In the genomic region with DNA sequence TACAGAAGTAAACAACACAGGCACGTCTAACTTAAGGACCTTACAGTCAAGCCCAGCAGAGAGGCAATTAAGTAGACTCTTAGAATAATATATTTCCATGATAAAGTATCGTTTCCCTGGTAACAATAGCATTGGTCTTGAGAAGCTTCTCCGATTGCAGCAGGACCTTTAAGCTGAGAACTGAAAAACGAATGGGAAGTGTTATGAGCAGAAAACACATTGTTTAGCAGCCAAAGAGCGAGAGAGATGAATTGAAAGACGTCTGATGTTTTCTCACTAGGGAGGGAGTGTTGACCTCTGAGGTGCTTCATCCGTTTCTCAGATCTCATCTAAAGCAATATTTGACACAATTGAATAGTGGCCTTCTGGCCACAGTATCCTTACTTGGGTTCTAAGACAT, we compare ENCODE assay signal across 8 cellular contexts. TPM values are rescaled to one million over a fixed set of nuclear protein-coding genes. Genes with fewer than 3 reads are reported as not detected.
DNase-seq lines count a peak whose midpoint lies in the region; ATAC-seq and TF ChIP-seq lines count a peak whose summit lies in the region.

No MANE protein-coding gene starts in this region.

- TF ChIP-seq CTCF in 22Rv1 (IDR thresholded peaks at IDR 0.05) = no peak
- no peak for TF ChIP-seq CTCF in brain microvascular endothelial cell (IDR thresholded peaks at IDR 0.05; ENCODE audit: low read depth, low read length, missing control alignments)
- no peak for TF ChIP-seq CTCF in mesothelial cell of epicardium (IDR thresholded peaks at IDR 0.05; ENCODE audit: unreplicated experiment)

- peaks cover 34% of the 10 kb centered on the region for H3K4me1 Mint-ChIP-seq in mesothelial cell of epicardium

- no peak for ATAC-seq in HG03045 (IDR thresholded peaks at IDR 0.05; ENCODE audit: unreplicated experiment)
- no peak for ATAC-seq in GM19397 (IDR thresholded peaks at IDR 0.05; ENCODE audit: unreplicated experiment)

- peaks cover 17% of the 10 kb centered on the region for H3K36me3 Mint-ChIP-seq in mesothelial cell of epicardium

- H3K9me3 Mint-ChIP-seq in mesothelial cell of epicardium = no peaks in the 10 kb centered on the region

- peak overlapping the region; percentile 100 for H3K27ac Mint-ChIP-seq in mesothelial cell of epicardium

- H3K27me3 Mint-ChIP-seq in mesothelial cell of epicardium (ENCODE audit: low read depth) = no peaks in the 10 kb centered on the region

- peak overlapping the region; percentile 86 for H3K27ac ChIP-seq in 22Rv1
- peak overlapping the region; percentile 97 for H3K27ac ChIP-seq in brain microvascular endothelial cell

- H3K4me3 ChIP-seq in brain microvascular endothelial cell (ENCODE audit: low read depth, low read length) = peak overlapping the region; percentile 69

- H3K4me3 Mint-ChIP-seq in mesothelial cell of epicardium = peak overlapping the region; percentile 99

- H3K27me3 ChIP-seq in brain microvascular endothelial cell (replicated peaks) = no peaks in the 10 kb centered on the region

- DNase-seq in HT-29 (ENCODE audit: low spot score) = peak; percentile 33
- no peak for DNase-seq in brain microvascular endothelial cell
- DNase-seq in mesothelial cell of epicardium (ENCODE audit: low spot score in 2 of 2, unreplicated experiment in 2 of 2) = no peak
- no peak for DNase-seq in NCI-H2029 treated with DMSO at 0.1 percent for 48 hours (lab: John Stamatoyannopoulos, UW)
- DNase-seq in NCI-H2196 treated with DMSO at 0.1 percent for 48 hours (lab: John Stamatoyannopoulos, UW; ENCODE audit: unreplicated experiment) = no peak

- H3K36me3 ChIP-seq in brain microvascular endothelial cell (replicated peaks) = peaks cover 9% of the 10 kb centered on the region

- in situ Hi-C loops in brain microvascular endothelial cell (cut with HindIII; ENCODE audit: low pct_ligation_motif_present, low sequenced_read_pairs) = no loop called here

RNA-seq across cellular contexts. Expression of gene BYSL, which starts 0.9 kb away (rescaled TPM):
- 40.7 and 53.9 TPM in 2 replicates for total RNA-seq in HT-29 (2014; rRNA removed; shearing (Covaris generic))
- total RNA-seq in mesothelial cell of epicardium = 32.7 to 36.5 TPM (median 32.8 TPM) in 3 replicates

RNA-seq across cellular contexts. Expression of gene MED20, which starts 1.2 kb away (rescaled TPM):
- 18.3 and 25.4 TPM in 2 replicates for total RNA-seq in HT-29 (2014; rRNA removed; shearing (Covaris generic))
- 24.1 to 25.1 TPM (median 25.1 TPM) in 3 replicates for total RNA-seq in mesothelial cell of epicardium

RNA-seq across cellular contexts. Expression of gene CCND3, which starts 19.5 kb away (rescaled TPM):
- 70.5 and 79.7 TPM in 2 replicates for total RNA-seq in HT-29 (2014; rRNA removed; shearing (Covaris generic))
- total RNA-seq in mesothelial cell of epicardium = 37.2 to 42.0 TPM (median 39.5 TPM) in 3 replicates

RNA-seq across cellular contexts. Expression of gene USP49, which starts 27.0 kb away (rescaled TPM):
- 2.0 and 2.9 TPM in 2 replicates for total RNA-seq in HT-29 (2014; rRNA removed; shearing (Covaris generic))
- 12.0 to 13.8 TPM (median 12.1 TPM) in 3 replicates for total RNA-seq in mesothelial cell of epicardium
